In the genomic region with DNA sequence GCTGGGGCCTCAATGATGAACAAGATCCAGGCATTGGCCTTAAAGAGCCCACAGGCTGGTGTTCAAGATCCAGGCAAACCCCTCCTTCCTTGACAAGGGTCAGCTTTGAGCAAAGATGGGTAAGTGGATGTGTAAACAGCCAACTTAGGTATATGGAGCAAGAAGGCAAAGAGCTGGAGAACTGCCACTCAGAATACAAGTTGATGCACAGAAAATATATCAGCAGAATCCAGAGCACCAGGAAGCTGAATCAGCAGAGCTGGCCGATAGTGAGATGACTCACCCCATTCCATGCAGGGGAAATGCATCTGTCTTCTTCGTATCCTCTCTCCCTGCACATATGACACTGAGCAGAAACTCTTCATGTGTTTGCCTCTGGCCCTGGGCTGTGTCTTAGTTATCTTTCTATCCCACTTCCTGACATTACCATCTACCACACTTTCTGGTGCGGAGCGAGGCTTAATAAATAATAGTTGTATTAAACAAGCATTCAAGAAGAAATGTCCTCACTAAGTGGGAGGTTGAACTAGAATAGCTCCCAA, we compare ENCODE assay signal across 1 cellular context.
TF ChIP-seq lines count a peak whose summit lies in the region.

No MANE protein-coding gene starts in this region.

TF ChIP-seq in WTC11, 78 proteins besides CTCF, POLR2A, EP300 and RAD21 (continued from another document):
- TF ChIP-seq, protein P1, sequence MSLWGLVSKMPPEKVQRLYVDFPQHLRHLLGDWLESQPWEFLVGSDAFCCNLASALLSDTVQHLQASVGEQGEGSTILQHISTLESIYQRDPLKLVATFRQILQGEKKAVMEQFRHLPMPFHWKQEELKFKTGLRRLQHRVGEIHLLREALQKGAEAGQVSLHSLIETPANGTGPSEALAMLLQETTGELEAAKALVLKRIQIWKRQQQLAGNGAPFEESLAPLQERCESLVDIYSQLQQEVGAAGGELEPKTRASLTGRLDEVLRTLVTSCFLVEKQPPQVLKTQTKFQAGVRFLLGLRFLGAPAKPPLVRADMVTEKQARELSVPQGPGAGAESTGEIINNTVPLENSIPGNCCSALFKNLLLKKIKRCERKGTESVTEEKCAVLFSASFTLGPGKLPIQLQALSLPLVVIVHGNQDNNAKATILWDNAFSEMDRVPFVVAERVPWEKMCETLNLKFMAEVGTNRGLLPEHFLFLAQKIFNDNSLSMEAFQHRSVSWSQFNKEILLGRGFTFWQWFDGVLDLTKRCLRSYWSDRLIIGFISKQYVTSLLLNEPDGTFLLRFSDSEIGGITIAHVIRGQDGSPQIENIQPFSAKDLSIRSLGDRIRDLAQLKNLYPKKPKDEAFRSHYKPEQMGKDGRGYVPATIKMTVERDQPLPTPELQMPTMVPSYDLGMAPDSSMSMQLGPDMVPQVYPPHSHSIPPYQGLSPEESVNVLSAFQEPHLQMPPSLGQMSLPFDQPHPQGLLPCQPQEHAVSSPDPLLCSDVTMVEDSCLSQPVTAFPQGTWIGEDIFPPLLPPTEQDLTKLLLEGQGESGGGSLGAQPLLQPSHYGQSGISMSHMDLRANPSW (CRISPR knock-in tag; conservative IDR thresholded peaks at IDR 0.05; ENCODE audit: low read depth), result no peak
- TF ChIP-seq, protein P2, sequence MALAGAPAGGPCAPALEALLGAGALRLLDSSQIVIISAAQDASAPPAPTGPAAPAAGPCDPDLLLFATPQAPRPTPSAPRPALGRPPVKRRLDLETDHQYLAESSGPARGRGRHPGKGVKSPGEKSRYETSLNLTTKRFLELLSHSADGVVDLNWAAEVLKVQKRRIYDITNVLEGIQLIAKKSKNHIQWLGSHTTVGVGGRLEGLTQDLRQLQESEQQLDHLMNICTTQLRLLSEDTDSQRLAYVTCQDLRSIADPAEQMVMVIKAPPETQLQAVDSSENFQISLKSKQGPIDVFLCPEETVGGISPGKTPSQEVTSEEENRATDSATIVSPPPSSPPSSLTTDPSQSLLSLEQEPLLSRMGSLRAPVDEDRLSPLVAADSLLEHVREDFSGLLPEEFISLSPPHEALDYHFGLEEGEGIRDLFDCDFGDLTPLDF (CRISPR knock-in tag; IDR thresholded peaks at IDR 0.05), result no peak
- no peak for TF ChIP-seq SMAD4 (CRISPR knock-in tag; IDR thresholded peaks at IDR 0.05)
- no peak for TF ChIP-seq ELF4 (CRISPR knock-in tag; IDR thresholded peaks at IDR 0.05; ENCODE audit: low read depth)
- TF ChIP-seq, protein P3, sequence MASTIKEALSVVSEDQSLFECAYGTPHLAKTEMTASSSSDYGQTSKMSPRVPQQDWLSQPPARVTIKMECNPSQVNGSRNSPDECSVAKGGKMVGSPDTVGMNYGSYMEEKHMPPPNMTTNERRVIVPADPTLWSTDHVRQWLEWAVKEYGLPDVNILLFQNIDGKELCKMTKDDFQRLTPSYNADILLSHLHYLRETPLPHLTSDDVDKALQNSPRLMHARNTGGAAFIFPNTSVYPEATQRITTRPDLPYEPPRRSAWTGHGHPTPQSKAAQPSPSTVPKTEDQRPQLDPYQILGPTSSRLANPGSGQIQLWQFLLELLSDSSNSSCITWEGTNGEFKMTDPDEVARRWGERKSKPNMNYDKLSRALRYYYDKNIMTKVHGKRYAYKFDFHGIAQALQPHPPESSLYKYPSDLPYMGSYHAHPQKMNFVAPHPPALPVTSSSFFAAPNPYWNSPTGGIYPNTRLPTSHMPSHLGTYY (CRISPR knock-in tag; IDR thresholded peaks at IDR 0.05), result no peak
- no peak for TF ChIP-seq TEAD4 (CRISPR knock-in tag; IDR thresholded peaks at IDR 0.05)
- TF ChIP-seq, protein P4, sequence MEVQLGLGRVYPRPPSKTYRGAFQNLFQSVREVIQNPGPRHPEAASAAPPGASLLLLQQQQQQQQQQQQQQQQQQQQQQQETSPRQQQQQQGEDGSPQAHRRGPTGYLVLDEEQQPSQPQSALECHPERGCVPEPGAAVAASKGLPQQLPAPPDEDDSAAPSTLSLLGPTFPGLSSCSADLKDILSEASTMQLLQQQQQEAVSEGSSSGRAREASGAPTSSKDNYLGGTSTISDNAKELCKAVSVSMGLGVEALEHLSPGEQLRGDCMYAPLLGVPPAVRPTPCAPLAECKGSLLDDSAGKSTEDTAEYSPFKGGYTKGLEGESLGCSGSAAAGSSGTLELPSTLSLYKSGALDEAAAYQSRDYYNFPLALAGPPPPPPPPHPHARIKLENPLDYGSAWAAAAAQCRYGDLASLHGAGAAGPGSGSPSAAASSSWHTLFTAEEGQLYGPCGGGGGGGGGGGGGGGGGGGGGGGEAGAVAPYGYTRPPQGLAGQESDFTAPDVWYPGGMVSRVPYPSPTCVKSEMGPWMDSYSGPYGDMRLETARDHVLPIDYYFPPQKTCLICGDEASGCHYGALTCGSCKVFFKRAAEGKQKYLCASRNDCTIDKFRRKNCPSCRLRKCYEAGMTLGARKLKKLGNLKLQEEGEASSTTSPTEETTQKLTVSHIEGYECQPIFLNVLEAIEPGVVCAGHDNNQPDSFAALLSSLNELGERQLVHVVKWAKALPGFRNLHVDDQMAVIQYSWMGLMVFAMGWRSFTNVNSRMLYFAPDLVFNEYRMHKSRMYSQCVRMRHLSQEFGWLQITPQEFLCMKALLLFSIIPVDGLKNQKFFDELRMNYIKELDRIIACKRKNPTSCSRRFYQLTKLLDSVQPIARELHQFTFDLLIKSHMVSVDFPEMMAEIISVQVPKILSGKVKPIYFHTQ (CRISPR knock-in tag; IDR thresholded peaks at IDR 0.05), result no peak
- TF ChIP-seq GTF2I (CRISPR knock-in tag; conservative IDR thresholded peaks at IDR 0.05), result no peak
- no peak for TF ChIP-seq PRRX2 (CRISPR knock-in tag; IDR thresholded peaks at IDR 0.05)
- no peak for TF ChIP-seq SP1 (CRISPR knock-in tag; conservative IDR thresholded peaks at IDR 0.05)
